9 cellular contexts compared by ENCODE assay signal in the genomic region with DNA sequence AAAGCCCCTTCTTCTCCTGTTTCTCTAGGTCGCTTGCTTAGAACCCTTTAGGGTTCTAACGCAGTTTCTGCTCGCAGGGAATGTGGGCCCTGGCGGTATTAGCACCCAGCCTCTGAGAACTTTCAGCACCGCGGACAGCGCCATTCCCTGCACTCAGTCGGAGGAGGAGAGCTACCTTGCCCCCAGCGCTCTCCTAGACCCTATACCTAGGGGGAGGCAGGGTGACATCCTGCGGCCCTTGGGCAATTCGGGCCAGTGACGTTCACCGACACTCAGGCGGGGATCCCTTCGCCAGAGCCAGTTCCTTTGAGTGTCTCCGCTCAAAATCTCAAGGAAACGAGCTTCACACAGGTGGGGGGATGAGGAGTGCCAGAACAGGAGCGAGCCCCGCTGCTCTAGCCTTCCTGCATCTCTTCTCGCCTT. TPM values are rescaled to one million over a fixed set of nuclear protein-coding genes. Genes with fewer than 3 reads are reported as not detected.
A peak's percentile ranks its signal among the peaks of the same experiment; 100 is the strongest.
DNase-seq lines count a peak whose midpoint lies in the region; ATAC-seq lines count a peak whose summit lies in the region.
"Had no signal": no experiment of that assay in that cellular context is flagged by ENCODE, and none has a peak within 500 bp of the region (broad histone marks: within the 10 kb centered on the region; RNA-seq: fewer than 3 reads in every experiment).

No MANE protein-coding gene starts in this region.

- no peak overlapping the region for H2BK5ac ChIP-seq in trophoblast cell (ENCODE audit: low read depth, low read length, poor library complexity)

- no peak overlapping the region for H3K14ac ChIP-seq in trophoblast cell (ENCODE audit: low read length)

- no peak overlapping the region for H2AK5ac ChIP-seq in trophoblast cell (ENCODE audit: low read length)

- H3K23ac ChIP-seq in trophoblast cell (ENCODE audit: low read length): no peak overlapping the region

- no CpG with 5 or more reads among the region's 20 CpGs for WGBS in trophoblast cell (ENCODE audit: extremely low coverage, insufficient coverage, insufficient read length)

- H3K4me2 ChIP-seq in trophoblast cell (ENCODE audit: low read length): peak overlapping the region; percentile 14

- H2AFZ ChIP-seq in trophoblast cell (ENCODE audit: insufficient read depth, low read length, poor library complexity): no peak overlapping the region

- no peak overlapping the region for H3K4ac ChIP-seq in trophoblast cell (ENCODE audit: low read depth, low read length)

- intact Hi-C loops in Right ventricle myocardium superior (cut with DNase I): no loop called here

- H3K27ac ChIP-seq in trophoblast cell (ENCODE audit: low read depth, low read length): no peak overlapping the region

- no peak overlapping the region for H3K27ac Mint-ChIP-seq in activated naive CD4-positive, alpha-beta T cell treated with anti-CD3 and anti-CD28 coated beads, Interleukin-2, amount 10 ng/mL, durations not matched to agents 7 days and 5 days
- H3K27ac Mint-ChIP-seq: activated naive CD4-positive, alpha-beta T cell treated with anti-CD3 and anti-CD28 coated beads, Interleukin-2, amount 50 U/mL, for 72 hours had no signal

- no peak overlapping the region for H3K4me3 Mint-ChIP-seq in activated naive CD4-positive, alpha-beta T cell treated with anti-CD3 and anti-CD28 coated beads, Interleukin-2, amount 10 ng/mL, durations not matched to agents 7 days and 5 days

- H3K36me3 ChIP-seq in trophoblast cell (ENCODE audit: control insufficient read depth in 1 of 2, insufficient read depth in 2 of 2, low read length in 2 of 2): no peaks in the 10 kb centered on the region

- H3K18ac ChIP-seq in trophoblast cell (ENCODE audit: low read length): no peak overlapping the region

- H3K9ac ChIP-seq in trophoblast cell (ENCODE audit: low read length): no peak overlapping the region

- H3K4me1 ChIP-seq in trophoblast cell (ENCODE audit: control insufficient read depth in 1 of 2, insufficient read depth in 2 of 2, low read length in 2 of 2): peaks cover 11% of the 10 kb centered on the region in 2 experiments

- H3K9me3 ChIP-seq in trophoblast cell (ENCODE audit: insufficient read depth, low read depth, low read length): peaks cover 7% of the 10 kb centered on the region

- no peak overlapping the region for H2BK120ac ChIP-seq in trophoblast cell (ENCODE audit: insufficient read depth, low read length, poor library complexity)

- H3K4me3 ChIP-seq in trophoblast cell (ENCODE audit: low read depth, low read length): no peak overlapping the region

- peaks cover 41% of the 10 kb centered on the region for H3K27me3 Mint-ChIP-seq in activated naive CD4-positive, alpha-beta T cell treated with anti-CD3 and anti-CD28 coated beads, Interleukin-2, amount 10 ng/mL, durations not matched to agents 7 days and 5 days

- no peak overlapping the region for H2BK12ac ChIP-seq in trophoblast cell (ENCODE audit: low read length)

- H4K91ac ChIP-seq in trophoblast cell (ENCODE audit: low read depth, low read length): no peak overlapping the region

- H4K8ac ChIP-seq in trophoblast cell (ENCODE audit: low read depth, low read length): no peak overlapping the region

- H3K79me1 ChIP-seq in trophoblast cell (ENCODE audit: low read length): no peaks in the 10 kb centered on the region

- DNase-seq in NCI-H82 (lab: John Stamatoyannopoulos, UW) (peak; percentile 69), NCI-H82 treated with DMSO at 0.1 percent for 48 hours (lab: John Stamatoyannopoulos, UW; ENCODE audit: unreplicated experiment) (no peak), NOMO-1 (lab: John Stamatoyannopoulos, UW; ENCODE audit: unreplicated experiment in 2 of 2) (peak; percentile 11 to 35), Right ventricle myocardium superior (peak; percentile 76), trophoblast cell (peak; percentile 40 to 77)
- peak; percentile 75 for DNase-seq in activated naive CD4-positive, alpha-beta T cell treated with anti-CD3 and anti-CD28 coated beads, Interleukin-2, amount 10 ng/mL, durations not matched to agents 7 days and 5 days

- peaks cover 23% of the 10 kb centered on the region for H3K27me3 ChIP-seq in trophoblast cell (ENCODE audit: insufficient read depth, low read length)

- ATAC-seq in Right ventricle myocardium superior (ENCODE audit: poor library complexity) (peak; percentile 96), GM21825 (IDR thresholded peaks at IDR 0.05; ENCODE audit: unreplicated experiment) (no peak), GM21423 (IDR thresholded peaks at IDR 0.05; ENCODE audit: unreplicated experiment) (no peak)

- CTCF ChIA-PET in activated naive CD4-positive, alpha-beta T cell treated with anti-CD3 and anti-CD28 coated beads, Interleukin-2, amount 10 ng/mL, durations not matched to agents 7 days and 5 days (lab: Charles Lee): interaction anchor here (1.4 kb wide), 1 partner anchor 171 kb away, joined by 3 read pairs; no protein-coding TSS in a partner anchor

- no peaks in the 10 kb centered on the region for H3K4me1 Mint-ChIP-seq in activated naive CD4-positive, alpha-beta T cell treated with anti-CD3 and anti-CD28 coated beads, Interleukin-2, amount 10 ng/mL, durations not matched to agents 7 days and 5 days

- no peak overlapping the region for H4K12ac ChIP-seq in trophoblast cell (ENCODE audit: low read depth, low read length)

- H3K79me2 ChIP-seq in trophoblast cell (ENCODE audit: control insufficient read depth, insufficient read depth, low read length, poor library complexity): no peaks in the 10 kb centered on the region

- no peaks in the 10 kb centered on the region for H3K36me3 Mint-ChIP-seq in activated naive CD4-positive, alpha-beta T cell treated with anti-CD3 and anti-CD28 coated beads, Interleukin-2, amount 10 ng/mL, durations not matched to agents 7 days and 5 days

- no peaks in the 10 kb centered on the region for H3K9me3 Mint-ChIP-seq in activated naive CD4-positive, alpha-beta T cell treated with anti-CD3 and anti-CD28 coated beads, Interleukin-2, amount 10 ng/mL, durations not matched to agents 7 days and 5 days

RNA-seq across cellular contexts. Expression of gene SLC7A14, which starts 1.3 kb away (rescaled TPM):
- not detected for total RNA-seq in Right ventricle myocardium superior
- polyA plus RNA-seq in trophoblast cell (2013): under 0.01 and 0.01 TPM in 2 replicates
- total RNA-seq: activated naive CD4-positive, alpha-beta T cell treated with anti-CD3 and anti-CD28 coated beads, Interleukin-2, amount 50 U/mL, for 72 hours had no signal
